Comparison of ENCODE assay signal across 14 cellular contexts in genomic region chr17:60163108-60163784, GRCh38. TPM values are rescaled to one million over a fixed set of nuclear protein-coding genes. Genes with fewer than 3 reads are reported as not detected.
DNase-seq lines count a peak whose midpoint lies in the region; ATAC-seq, FAIRE-seq and TF ChIP-seq lines count a peak whose summit lies in the region.
"Had no signal": no experiment of that assay in that cellular context is flagged by ENCODE, and none has a peak within 500 bp of the region (broad histone marks: within the 10 kb centered on the region; RNA-seq: fewer than 3 reads in every experiment).

No MANE protein-coding gene starts in this region.

- intact Hi-C loops in K562 (cut with micrococcal nuclease): no loop called here

- H3K79me2 ChIP-seq in DOHH2 (ENCODE audit: control insufficient read depth, low read length) (no peaks in the 10 kb centered on the region), K562 (ENCODE audit: control insufficient read depth, insufficient read depth, low read length) (no peaks in the 10 kb centered on the region)

- in situ Hi-C loops in KBM-7 (cut with MboI; ENCODE audit: low pct_unique_long_range_greater_than_20kb, low sequenced_read_pairs): no loop called here
- in situ Hi-C loops in K562 (cut with MboI): no loop called here

- H3K4me3 Mint-ChIP-seq in nephron: no peak overlapping the region
- H3K4me3 Mint-ChIP-seq in activated CD4-positive, alpha-beta memory T cell treated with anti-CD3 and anti-CD28 coated beads, Interleukin-2, amount 10 ng/mL, durations not matched to agents 7 days and 5 days: no peak overlapping the region
- H3K4me3 Mint-ChIP-seq: stimulated activated naive CD8-positive, alpha-beta T cell treated with anti-CD3 and anti-CD28 coated beads, Interleukin-15, amount 100 ng/mL, for 72 hours; T-helper 1 cell treated with Interleukin-12 subunit alpha and Interleukin-12 subunit beta and Interleukin-4 antibody, amounts not matched to agents 30 μg/mL and 1 μg/mL, for 36 hours had no signal

- no peak for FAIRE-seq in K562 (lab: Jason Lieb, UNC)

- H3K4me1 Mint-ChIP-seq in nephron: peaks cover 10% of the 10 kb centered on the region
- H3K4me1 Mint-ChIP-seq in activated CD4-positive, alpha-beta memory T cell treated with anti-CD3 and anti-CD28 coated beads, Interleukin-2, amount 10 ng/mL, durations not matched to agents 7 days and 5 days: peaks cover 34% of the 10 kb centered on the region

- no peak for TF ChIP-seq RAD21 in K562 (CRISPR knock-in tag; conservative IDR thresholded peaks at IDR 0.05 in 1 of 2, IDR thresholded peaks at IDR 0.05 in 1 of 2)

- H2AFZ ChIP-seq in K562 (ENCODE audit: low read depth, low read length): peak overlapping the region; percentile 88

- no TSS peak for BruUV-seq in K562 (replicated peaks; lab: Mats Ljungman, UMichigan)

- no peaks in the 10 kb centered on the region for H3K9me3 Mint-ChIP-seq in nephron
- H3K9me3 Mint-ChIP-seq in activated CD4-positive, alpha-beta memory T cell treated with anti-CD3 and anti-CD28 coated beads, Interleukin-2, amount 10 ng/mL, durations not matched to agents 7 days and 5 days: no peaks in the 10 kb centered on the region
- H3K9me3 Mint-ChIP-seq: stimulated activated naive CD8-positive, alpha-beta T cell treated with anti-CD3 and anti-CD28 coated beads, Interleukin-15, amount 100 ng/mL, for 72 hours; T-helper 1 cell treated with Interleukin-12 subunit alpha and Interleukin-12 subunit beta and Interleukin-4 antibody, amounts not matched to agents 30 μg/mL and 1 μg/mL, for 36 hours had no signal

- DNase-seq in KBM-7 (peak; percentile 85), K562 (ENCODE audit: extremely low read depth in 1 of 4, low spot score in 3 of 4) (peak in 3 of 4 experiments; percentile 16 to 47 (median 31)), NOMO-1 treated with DMSO at 0.1 percent for 48 hours (lab: John Stamatoyannopoulos, UW; ENCODE audit: unreplicated experiment) (no peak), NCI-H2227 treated with DMSO at 0.1 percent for 48 hours (lab: John Stamatoyannopoulos, UW) (no peak)
- no peak for DNase-seq in activated CD4-positive, alpha-beta memory T cell treated with anti-CD3 and anti-CD28 coated beads, Interleukin-2, amount 10 ng/mL, durations not matched to agents 7 days and 5 days
- DNase-seq: NCI-H2171; stimulated activated naive CD8-positive, alpha-beta T cell treated with anti-CD3 and anti-CD28 coated beads, Interleukin-15, amount 100 ng/mL, for 72 hours had no signal

- no peaks in the 10 kb centered on the region for H3K36me3 Mint-ChIP-seq in nephron (ENCODE audit: low read depth)
- no peaks in the 10 kb centered on the region for H3K36me3 Mint-ChIP-seq in activated CD4-positive, alpha-beta memory T cell treated with anti-CD3 and anti-CD28 coated beads, Interleukin-2, amount 10 ng/mL, durations not matched to agents 7 days and 5 days (ENCODE audit: low read depth)

- H3K4me3 ChIP-seq in DOHH2 (ENCODE audit: low read length) (no peak overlapping the region), K562 (no peak overlapping the region)
- H3K4me3 ChIP-seq: cardiac muscle cell had no signal

- H3K4me1 ChIP-seq in DOHH2 (ENCODE audit: control insufficient read depth, low read length) (no peaks in the 10 kb centered on the region), K562 (replicated peaks in 1 of 2; ENCODE audit: control insufficient read depth in 2 of 2, insufficient read depth in 2 of 2, low read length in 2 of 2) (peaks cover 17 to 28% of the 10 kb centered on the region in 2 experiments)

- H3K9me3 ChIP-seq in DOHH2 (ENCODE audit: control insufficient read depth, insufficient read depth, low read length) (no peaks in the 10 kb centered on the region), K562 (replicated peaks; ENCODE audit: control insufficient read depth, insufficient read depth, low read depth, low read length) (no peaks in the 10 kb centered on the region)

- peaks cover 39% of the 10 kb centered on the region for H3K27me3 Mint-ChIP-seq in nephron (ENCODE audit: low read depth)
- H3K27me3 Mint-ChIP-seq in activated CD4-positive, alpha-beta memory T cell treated with anti-CD3 and anti-CD28 coated beads, Interleukin-2, amount 10 ng/mL, durations not matched to agents 7 days and 5 days: peaks cover 3% of the 10 kb centered on the region

- H3K36me3 ChIP-seq in DOHH2 (ENCODE audit: control insufficient read depth, low read length) (no peaks in the 10 kb centered on the region), K562 (ENCODE audit: control insufficient read depth, insufficient read depth, low read length) (no peaks in the 10 kb centered on the region)
- H3K36me3 ChIP-seq: cardiac muscle cell had no signal

- H3K27ac ChIP-seq in DOHH2 (ENCODE audit: low read depth, low read length): no peak overlapping the region
- H3K27ac ChIP-seq in K562 (ENCODE audit: extremely low read depth, low read depth, low read length): no peak overlapping the region
- H3K27ac ChIP-seq: cardiac muscle cell had no signal

- H3K27me3 ChIP-seq in DOHH2 (ENCODE audit: control insufficient read depth, low read length) (0 out of 2 replicates have a peak, but pooled peaks cover 3% of the 10 kb centered on the region), K562 (ENCODE audit: control insufficient read depth in 2 of 2, insufficient read depth in 2 of 2, low read length in 2 of 2) (peaks cover 0 to 17% of the 10 kb centered on the region in 2 experiments; a peak in 2 of 5 replicates)
- H3K27me3 ChIP-seq: cardiac muscle cell had no signal

- no peaks in the 10 kb centered on the region for H3K9me1 ChIP-seq in K562 (ENCODE audit: control insufficient read depth, insufficient read depth, low read length)

- H3F3A ChIP-seq in DOHH2 (ENCODE audit: control insufficient read depth, insufficient read depth): no peaks in the 10 kb centered on the region

- peak overlapping the region in 1 of 2 experiments; percentile 31; a peak in 3 of 4 replicates for H3K9ac ChIP-seq in K562 (ENCODE audit: insufficient read depth in 1 of 2, low read depth in 2 of 2, low read length in 2 of 2)

- ATAC-seq in K562 (peak; percentile 77), GM19023 (IDR thresholded peaks at IDR 0.05; ENCODE audit: unreplicated experiment) (no peak)
- ATAC-seq: stimulated activated naive CD8-positive, alpha-beta T cell treated with anti-CD3 and anti-CD28 coated beads, Interleukin-15, amount 100 ng/mL, for 72 hours had no signal

- H3K4me2 ChIP-seq in DOHH2 (ENCODE audit: low read length) (no peak overlapping the region), K562 (ENCODE audit: insufficient read depth, low read length) (no peak overlapping the region)

- 19% methylated on average over 18 of the region's 20 CpGs for WGBS in K562 (ENCODE audit: insufficient coverage, low coverage, missing lambda C conversion rate)

- TF ChIP-seq EP300 in K562 (IDR thresholded peaks at IDR 0.05; ENCODE audit: low read length): no peak

- no peaks in the 10 kb centered on the region for H3K9me2 ChIP-seq in DOHH2 (replicated peaks; ENCODE audit: control insufficient read depth, low read length)

- CTCF ChIA-PET in K562 (lab: Yijun Ruan, JAX; ENCODE audit: low intra/inter-chr PET ratio): no interaction called here
- CTCF ChIA-PET in activated CD4-positive, alpha-beta memory T cell treated with anti-CD3 and anti-CD28 coated beads, Interleukin-2, amount 10 ng/mL, durations not matched to agents 7 days and 5 days (lab: Charles Lee): no interaction called here

- no peak for TF ChIP-seq POLR2A in K562 (conservative IDR thresholded peaks at IDR 0.05)

- peak overlapping the region in 2 of 3 experiments; percentile 28 to 31 for H3K27ac Mint-ChIP-seq in nephron
- no peak overlapping the region for H3K27ac Mint-ChIP-seq in activated CD4-positive, alpha-beta memory T cell treated with anti-CD3 and anti-CD28 coated beads, Interleukin-2, amount 10 ng/mL, durations not matched to agents 7 days and 5 days
- H3K27ac Mint-ChIP-seq: T-helper 1 cell treated with Interleukin-12 subunit alpha and Interleukin-12 subunit beta and Interleukin-4 antibody, amounts not matched to agents 30 μg/mL and 1 μg/mL, for 36 hours had no signal

- H4K20me1 ChIP-seq in DOHH2 (ENCODE audit: control insufficient read depth, insufficient read depth, low read depth, low read length): no peaks in the 10 kb centered on the region
- H4K20me1 ChIP-seq in K562 (replicated peaks; ENCODE audit: control insufficient read depth, insufficient read depth, low read length): no peaks in the 10 kb centered on the region

- TF ChIP-seq CTCF in DOHH2 (IDR thresholded peaks at IDR 0.05; ENCODE audit: low read depth, low read length, poor library complexity, severe bottlenecking) (peak; percentile 55), K562 (IDR thresholded peaks at IDR 0.05 in 2 of 3, conservative IDR thresholded peaks at IDR 0.05 in 1 of 3; ENCODE audit: insufficient read depth in 2 of 3, low read depth in 1 of 3, low read length in 3 of 3) (peak; percentile 24 to 52 (median 38); a peak in 4 of 6 replicates), nephron (IDR thresholded peaks at IDR 0.05; ENCODE audit: unreplicated experiment in 3 of 3) (peak in 1 of 3 experiments; percentile 15)

- POLR2A ChIA-PET in K562 (lab: Yijun Ruan, JAX): interaction anchor here (0.7 to 1.0 kb wide), 3 partner anchors 12 to 281 kb away, joined by 3 to 5 read pairs (median 3); no protein-coding TSS in a partner anchor
- POLR2A ChIA-PET in activated CD4-positive, alpha-beta memory T cell treated with anti-CD3 and anti-CD28 coated beads, Interleukin-2, amount 10 ng/mL, durations not matched to agents 7 days and 5 days (lab: Charles Lee): no interaction called here

TF ChIP-seq in K562, 482 proteins besides CTCF, POLR2A, EP300 and RAD21 (continues in another document):
- TF ChIP-seq L3MBTL2 (IDR thresholded peaks at IDR 0.05): peak; percentile 74
- TF ChIP-seq SAFB (IDR thresholded peaks at IDR 0.05; ENCODE audit: borderline replicate concordance, low read depth, low read length): no peak

RNA-seq across cellular contexts. Expression of gene CA4, which starts 13.5 kb away (rescaled TPM):
- not detected in 2 replicates for total RNA-seq in K562 (2011; cell fraction: chromatin; rRNA removed; ENCODE audit: low replicate concordance)
- total RNA-seq in K562 (2011; cell fraction: nucleolus; rRNA removed): not detected in 2 replicates
- not detected in 2 replicates for total RNA-seq in K562 (2011; cell fraction: nucleoplasm; rRNA removed)
- total RNA-seq in K562 (2014; rRNA removed): not detected in 2 replicates
- not detected in 2 replicates for total RNA-seq in K562 (2014; rRNA removed; fragmentation: Illumina TruSeq; extraction: Trizol)
- not detected in 2 replicates for total RNA-seq in K562 (2015; rRNA removed; fragmentation: Illumina TruSeq; extraction: Trizol)
- total RNA-seq in K562 (2021): 0.13 and 0.18 TPM in 2 replicates
- 0.13 TPM in 1 of 2 replicates, not detected in the other for polyA plus RNA-seq in K562 (2011; rRNA removed)
- not detected in 2 replicates for polyA plus RNA-seq in K562 (2011; cell fraction: cytosol; rRNA removed)
- 0.24 TPM in 1 of 2 replicates, not detected in the other for polyA plus RNA-seq in K562 (2011; cell fraction: nucleus; rRNA removed)
- not detected in 2 replicates for polyA plus RNA-seq in K562 (2012)
- polyA plus RNA-seq in K562 (2014; fragmentation: Illumina TruSeq; extraction: Trizol): not detected in 2 replicates
- polyA plus RNA-seq in K562 (2014; fragmentation: Nextera tagmentation; extraction: Ambion mirVana): not detected
- polyA plus RNA-seq in K562 (2014; rRNA removed): not detected in 2 replicates
- polyA minus RNA-seq in K562 (2011; rRNA and poly(A)+ RNA removed): not detected in 2 replicates
- not detected in 2 replicates for polyA minus RNA-seq in K562 (2011; cell fraction: cytosol; rRNA and poly(A)+ RNA removed)
- not detected in 2 replicates for polyA minus RNA-seq in K562 (2011; cell fraction: nucleus; rRNA and poly(A)+ RNA removed)
- not detected for total RNA-seq in activated CD4-positive, alpha-beta memory T cell treated with anti-CD3 and anti-CD28 coated beads, Interleukin-2, amount 10 ng/mL, durations not matched to agents 7 days and 5 days
- total RNA-seq: fibroblast of villous mesenchyme, HT1080 had no signal

Comparison
In these comparisons a context has a peak if more than half of its experiments do, and no peak if none do; other contexts are left out.
1. DNase-seq: peak in KBM-7 (single experiment) and K562 (3 of 4); none in NOMO-1 treated with DMSO at 0.1 percent for 48 hours (single experiment), activated CD4-positive, alpha-beta memory T cell treated with anti-CD3 and anti-CD28 coated beads, Interleukin-2, amount 10 ng/mL, durations not matched to agents 7 days and 5 days (single experiment) and NCI-H2227 treated with DMSO at 0.1 percent for 48 hours (single experiment).